In genomic region chr19:43774103-43774939, GRCh38 we compare ENCODE assay signal across 10 cellular contexts. TPM values are rescaled to one million over a fixed set of nuclear protein-coding genes. Genes with fewer than 3 reads are reported as not detected.
A peak's percentile ranks its signal among the peaks of the same experiment; 100 is the strongest.
DNase-seq lines count a peak whose midpoint lies in the region; ATAC-seq and TF ChIP-seq lines count a peak whose summit lies in the region.
"Had no signal": no experiment of that assay in that cellular context is flagged by ENCODE, and none has a peak within 500 bp of the region (broad histone marks: within the 10 kb centered on the region; RNA-seq: fewer than 3 reads in every experiment).

No MANE protein-coding gene starts in this region.

- peak overlapping the region in 1 of 3 experiments; percentile 49 for H3K27ac Mint-ChIP-seq in nephron
- no peak overlapping the region for H3K27ac Mint-ChIP-seq in activated CD4-positive, alpha-beta memory T cell treated with anti-CD3 and anti-CD28 coated beads, Interleukin-2, amount 10 ng/mL, durations not matched to agents 7 days and 5 days

- H3K4me3 Mint-ChIP-seq in nephron, result peak overlapping the region; percentile 67 to 77 (median 72)
- no peak overlapping the region for H3K4me3 Mint-ChIP-seq in activated CD4-positive, alpha-beta memory T cell treated with anti-CD3 and anti-CD28 coated beads, Interleukin-2, amount 10 ng/mL, durations not matched to agents 7 days and 5 days

- POLR2A ChIA-PET in activated CD4-positive, alpha-beta memory T cell treated with anti-CD3 and anti-CD28 coated beads, Interleukin-2, amount 10 ng/mL, durations not matched to agents 7 days and 5 days (lab: Charles Lee), result no interaction called here

- ATAC-seq in HG03108 (IDR thresholded peaks at IDR 0.05; ENCODE audit: unreplicated experiment), result no peak
- ATAC-seq: naive thymus-derived CD8-positive, alpha-beta T cell had no signal

- CTCF ChIA-PET in activated CD4-positive, alpha-beta memory T cell treated with anti-CD3 and anti-CD28 coated beads, Interleukin-2, amount 10 ng/mL, durations not matched to agents 7 days and 5 days (lab: Charles Lee), result interaction anchor here (2.0 kb wide), 1 partner anchor 29 kb away, joined by 9 read pairs; no protein-coding TSS in a partner anchor

- no peaks in the 10 kb centered on the region for H3K36me3 Mint-ChIP-seq in nephron (ENCODE audit: low read depth)
- H3K36me3 Mint-ChIP-seq in activated CD4-positive, alpha-beta memory T cell treated with anti-CD3 and anti-CD28 coated beads, Interleukin-2, amount 10 ng/mL, durations not matched to agents 7 days and 5 days (ENCODE audit: low read depth), result peaks cover 73% of the 10 kb centered on the region

- H3K4me3 ChIP-seq in fibroblast of villous mesenchyme (ENCODE audit: low read depth, low read length), result peak overlapping the region; percentile 26

- H3K9me3 Mint-ChIP-seq in nephron, result no peaks in the 10 kb centered on the region
- no peaks in the 10 kb centered on the region for H3K9me3 Mint-ChIP-seq in activated CD4-positive, alpha-beta memory T cell treated with anti-CD3 and anti-CD28 coated beads, Interleukin-2, amount 10 ng/mL, durations not matched to agents 7 days and 5 days
- H3K9me3 Mint-ChIP-seq: naive thymus-derived CD8-positive, alpha-beta T cell had no signal

- H3K4me1 Mint-ChIP-seq in nephron, result peaks cover 21% of the 10 kb centered on the region
- H3K4me1 Mint-ChIP-seq in activated CD4-positive, alpha-beta memory T cell treated with anti-CD3 and anti-CD28 coated beads, Interleukin-2, amount 10 ng/mL, durations not matched to agents 7 days and 5 days, result peaks cover 44% of the 10 kb centered on the region

- peak; percentile 82 for TF ChIP-seq CTCF in fibroblast of villous mesenchyme (IDR thresholded peaks at IDR 0.05; ENCODE audit: insufficient read depth, low read depth, low read length)
- TF ChIP-seq CTCF in nephron (IDR thresholded peaks at IDR 0.05; ENCODE audit: unreplicated experiment in 3 of 3), result peak; percentile 46 to 66 (median 51)

- DNase-seq in AG08395 (ENCODE audit: low spot score) (peak; percentile 66), SK-N-DZ (ENCODE audit: low spot score) (peak; percentile 73), fibroblast of villous mesenchyme (ENCODE audit: low read depth) (peak; percentile 72), GOT3 (lab: John Stamatoyannopoulos, UW) (no peak), Kasumi-1 (lab: John Stamatoyannopoulos, UW) (no peak)
- DNase-seq in activated CD4-positive, alpha-beta memory T cell treated with anti-CD3 and anti-CD28 coated beads, Interleukin-2, amount 10 ng/mL, durations not matched to agents 7 days and 5 days, result no peak
- DNase-seq: GF-D8 had no signal

- peaks cover 58% of the 10 kb centered on the region for H3K27me3 Mint-ChIP-seq in nephron (ENCODE audit: low read depth)
- H3K27me3 Mint-ChIP-seq in activated CD4-positive, alpha-beta memory T cell treated with anti-CD3 and anti-CD28 coated beads, Interleukin-2, amount 10 ng/mL, durations not matched to agents 7 days and 5 days, result no peaks in the 10 kb centered on the region
- H3K27me3 Mint-ChIP-seq: naive thymus-derived CD8-positive, alpha-beta T cell had no signal

RNA-seq across cellular contexts. Expression of gene KCNN4, which starts 6.5 kb away (rescaled TPM):
- polyA plus RNA-seq in SK-N-DZ (2014; cell fraction: cytosol; rRNA removed), result 0.16 and 0.52 TPM in 2 replicates
- 1.5 and 2.2 TPM in 2 replicates for polyA plus RNA-seq in SK-N-DZ (2014; cell fraction: nucleus; rRNA removed)
- 0.43 TPM in 1 of 2 replicates, not detected in the other for total RNA-seq in fibroblast of villous mesenchyme
- 10 to 100 TPM; 71.7 to 72.3 TPM for total RNA-seq in activated CD4-positive, alpha-beta memory T cell treated with anti-CD3 and anti-CD28 coated beads, Interleukin-2, amount 10 ng/mL, durations not matched to agents 7 days and 5 days

RNA-seq across cellular contexts. Expression of gene SMG9, which starts 19.6 kb away (rescaled TPM):
- polyA plus RNA-seq in SK-N-DZ (2014; cell fraction: cytosol; rRNA removed), result 27.2 and 29.4 TPM in 2 replicates
- polyA plus RNA-seq in SK-N-DZ (2014; cell fraction: nucleus; rRNA removed), result 111 and 119 TPM in 2 replicates
- total RNA-seq in fibroblast of villous mesenchyme, result 13.0 and 14.5 TPM in 2 replicates
- total RNA-seq in activated CD4-positive, alpha-beta memory T cell treated with anti-CD3 and anti-CD28 coated beads, Interleukin-2, amount 10 ng/mL, durations not matched to agents 7 days and 5 days, result 10 to 100 TPM; 58.1 to 64.6 TPM

RNA-seq across cellular contexts. Expression of gene LYPD5, which starts 27.9 kb away (rescaled TPM):
- polyA plus RNA-seq in SK-N-DZ (2014; cell fraction: cytosol; rRNA removed), result 0.80 and 1.9 TPM in 2 replicates
- 0.73 TPM in 1 of 2 replicates, not detected in the other for polyA plus RNA-seq in SK-N-DZ (2014; cell fraction: nucleus; rRNA removed)
- total RNA-seq in fibroblast of villous mesenchyme, result under 0.01 and 0.43 TPM in 2 replicates
- total RNA-seq in activated CD4-positive, alpha-beta memory T cell treated with anti-CD3 and anti-CD28 coated beads, Interleukin-2, amount 10 ng/mL, durations not matched to agents 7 days and 5 days, result under 1 TPM; 0.70 to 0.71 TPM

RNA-seq across cellular contexts. Expression of gene ZNF283, which starts 52.8 kb away (rescaled TPM):
- 5.8 and 9.5 TPM in 2 replicates for polyA plus RNA-seq in SK-N-DZ (2014; cell fraction: cytosol; rRNA removed)
- polyA plus RNA-seq in SK-N-DZ (2014; cell fraction: nucleus; rRNA removed), result 8.6 and 15.1 TPM in 2 replicates
- total RNA-seq in fibroblast of villous mesenchyme, result 10.6 and 29.8 TPM in 2 replicates
- 1 to 10 TPM; 6.5 to 6.8 TPM for total RNA-seq in activated CD4-positive, alpha-beta memory T cell treated with anti-CD3 and anti-CD28 coated beads, Interleukin-2, amount 10 ng/mL, durations not matched to agents 7 days and 5 days

RNA-seq across cellular contexts. Expression of gene IRGC, which starts 58.4 kb away (rescaled TPM):
- not detected in 2 replicates for polyA plus RNA-seq in SK-N-DZ (2014; cell fraction: cytosol; rRNA removed)
- polyA plus RNA-seq in SK-N-DZ (2014; cell fraction: nucleus; rRNA removed), result not detected in 2 replicates
- total RNA-seq in fibroblast of villous mesenchyme, result not detected in 2 replicates
- total RNA-seq in activated CD4-positive, alpha-beta memory T cell treated with anti-CD3 and anti-CD28 coated beads, Interleukin-2, amount 10 ng/mL, durations not matched to agents 7 days and 5 days, result not detected
- total RNA-seq: naive thymus-derived CD8-positive, alpha-beta T cell had no signal
- polyA plus RNA-seq: naive thymus-derived CD8-positive, alpha-beta T cell had no signal

Comparison
In these comparisons a context has a peak if more than half of its experiments do, and no peak if none do; other contexts are left out.
1. DNase-seq: peak in AG08395 (single experiment), SK-N-DZ (single experiment) and fibroblast of villous mesenchyme (single experiment); none in GOT3 (single experiment), Kasumi-1 (0 of 2) and activated CD4-positive, alpha-beta memory T cell treated with anti-CD3 and anti-CD28 coated beads, Interleukin-2, amount 10 ng/mL, durations not matched to agents 7 days and 5 days (single experiment).
2. RNA of gene KCNN4, which starts 6.5 kb away (total RNA-seq): 71.7 to 72.3 TPM in activated CD4-positive, alpha-beta memory T cell treated with anti-CD3 and anti-CD28 coated beads, Interleukin-2, amount 10 ng/mL, durations not matched to agents 7 days and 5 days; 0.43 TPM in fibroblast of villous mesenchyme; every median in the first group is over 10 times any median in the second.